In the genomic region with DNA sequence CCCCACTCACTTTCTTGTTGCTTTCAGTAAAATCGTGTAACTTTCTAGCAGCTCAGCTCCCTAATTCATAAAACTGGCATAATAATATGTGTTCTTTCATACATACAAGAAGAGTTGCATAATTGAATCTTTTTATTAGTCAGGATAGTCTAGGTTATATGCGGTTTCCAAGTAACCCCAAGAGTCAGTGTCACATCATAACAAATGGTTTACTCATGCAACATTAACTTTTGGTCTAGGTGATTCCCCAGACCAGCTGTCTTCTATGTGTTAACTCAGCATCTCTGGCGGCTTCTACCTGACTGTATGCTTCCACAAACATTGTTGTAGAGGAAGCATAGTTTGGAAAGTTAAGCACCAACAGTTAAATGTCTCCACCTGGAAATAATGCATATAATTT, we compare ENCODE assay signal across 19 cellular contexts.
DNase-seq lines count a peak whose midpoint lies in the region; TF ChIP-seq lines count a peak whose summit lies in the region.
"Had no signal": no experiment of that assay in that cellular context is flagged by ENCODE, and none has a peak within 500 bp of the region (broad histone marks: within the 10 kb centered on the region; RNA-seq: fewer than 3 reads in every experiment).

No MANE protein-coding gene starts in this region.

- CTCF ChIA-PET in activated CD4-positive, alpha-beta memory T cell treated with anti-CD3 and anti-CD28 coated beads, Interleukin-2, amount 10 ng/mL, durations not matched to agents 7 days and 5 days (lab: Charles Lee): no interaction called here

- H3K27me3 ChIP-seq in brain microvascular endothelial cell (replicated peaks): no peaks in the 10 kb centered on the region

- no peaks in the 10 kb centered on the region for H3K4me1 Mint-ChIP-seq in activated CD4-positive, alpha-beta memory T cell treated with anti-CD3 and anti-CD28 coated beads, Interleukin-2, amount 10 ng/mL, durations not matched to agents 7 days and 5 days
- H3K4me1 Mint-ChIP-seq: activated T-helper 17 cell treated with anti-CD3 and anti-CD28 coated beads, Interleukin-2, amount 50 U/mL, for 72 hours; B cell; nephron had no signal

- H3K9me3 Mint-ChIP-seq in activated CD4-positive, alpha-beta memory T cell treated with anti-CD3 and anti-CD28 coated beads, Interleukin-2, amount 10 ng/mL, durations not matched to agents 7 days and 5 days: peaks cover 8% of the 10 kb centered on the region
- H3K9me3 Mint-ChIP-seq: nephron had no signal

- no peaks in the 10 kb centered on the region for H3K27me3 Mint-ChIP-seq in activated CD4-positive, alpha-beta memory T cell treated with anti-CD3 and anti-CD28 coated beads, Interleukin-2, amount 10 ng/mL, durations not matched to agents 7 days and 5 days
- H3K27me3 Mint-ChIP-seq: activated T-helper 17 cell treated with anti-CD3 and anti-CD28 coated beads, Interleukin-2, amount 50 U/mL, for 72 hours; B cell had no signal

- no peak for TF ChIP-seq CTCF in AG10803 (conservative IDR thresholded peaks at IDR 0.05; ENCODE audit: low read length)
- TF ChIP-seq CTCF in brain microvascular endothelial cell (IDR thresholded peaks at IDR 0.05; ENCODE audit: low read depth, low read length, missing control alignments): no peak

- H3K36me3 Mint-ChIP-seq in activated CD4-positive, alpha-beta memory T cell treated with anti-CD3 and anti-CD28 coated beads, Interleukin-2, amount 10 ng/mL, durations not matched to agents 7 days and 5 days (ENCODE audit: low read depth): no peaks in the 10 kb centered on the region

- no peaks in the 10 kb centered on the region for H3K36me3 ChIP-seq in brain microvascular endothelial cell (replicated peaks)
- H3K36me3 ChIP-seq: thoracic aorta had no signal

- H3K4me3 ChIP-seq in AG10803 (ENCODE audit: low read length) (no peak overlapping the region), brain microvascular endothelial cell (ENCODE audit: low read depth, low read length) (no peak overlapping the region)
- H3K4me3 ChIP-seq: coronary artery, SK-N-MC, thoracic aorta had no signal

- DNase-seq in AG10803 (ENCODE audit: low read depth): peak; percentile 54
- peak; percentile 76 for DNase-seq in HT1080 (ENCODE audit: low read depth)
- DNase-seq in brain microvascular endothelial cell: peak; percentile 40
- peak; percentile 89 for DNase-seq in kidney tubule cell (ENCODE audit: low spot score)
- no peak for DNase-seq in activated CD4-positive, alpha-beta memory T cell treated with anti-CD3 and anti-CD28 coated beads, Interleukin-2, amount 10 ng/mL, durations not matched to agents 7 days and 5 days
- DNase-seq in NAMALWA (ENCODE audit: low spot score): no peak
- no peak for DNase-seq in substantia nigra (lab: John Stamatoyannopoulos, UW)
- DNase-seq in COR-L47 (lab: John Stamatoyannopoulos, UW): no peak
- DNase-seq: activated CD8-positive, alpha-beta T cell treated with anti-CD3 and anti-CD28 coated beads, Interleukin-2, amount 10 ng/mL, durations not matched to agents 7 days and 5 days; amniotic stem cell; DMS53; retina; stimulated activated CD4-positive, alpha-beta T cell treated with anti-CD3 and anti-CD28 coated beads, Interleukin-2, amount 100 ng/mL, for 24 hours had no signal

- POLR2A ChIA-PET in activated CD4-positive, alpha-beta memory T cell treated with anti-CD3 and anti-CD28 coated beads, Interleukin-2, amount 10 ng/mL, durations not matched to agents 7 days and 5 days (lab: Charles Lee): no interaction called here

- H3K4me3 Mint-ChIP-seq in activated CD4-positive, alpha-beta memory T cell treated with anti-CD3 and anti-CD28 coated beads, Interleukin-2, amount 10 ng/mL, durations not matched to agents 7 days and 5 days: no peak overlapping the region
- H3K4me3 Mint-ChIP-seq: activated CD8-positive, alpha-beta T cell treated with anti-CD3 and anti-CD28 coated beads, Interleukin-2, amount 10 ng/mL, durations not matched to agents 7 days and 5 days; activated T-helper 17 cell treated with anti-CD3 and anti-CD28 coated beads, Interleukin-2, amount 50 U/mL, for 72 hours; B cell; nephron had no signal

- no peak overlapping the region for H3K27ac ChIP-seq in brain microvascular endothelial cell
- no peak overlapping the region for H3K27ac ChIP-seq in substantia nigra (ENCODE audit: low read depth, low read length, poor library complexity, severe bottlenecking)
- H3K27ac ChIP-seq: coronary artery, SK-N-MC, thoracic aorta had no signal

- in situ Hi-C loops in brain microvascular endothelial cell (cut with HindIII; ENCODE audit: low pct_ligation_motif_present, low sequenced_read_pairs): no loop called here

- no peak overlapping the region for H3K27ac Mint-ChIP-seq in activated CD4-positive, alpha-beta memory T cell treated with anti-CD3 and anti-CD28 coated beads, Interleukin-2, amount 10 ng/mL, durations not matched to agents 7 days and 5 days
- H3K27ac Mint-ChIP-seq: activated CD8-positive, alpha-beta T cell treated with anti-CD3 and anti-CD28 coated beads, Interleukin-2, amount 10 ng/mL, durations not matched to agents 7 days and 5 days; activated T-helper 17 cell treated with anti-CD3 and anti-CD28 coated beads, Interleukin-2, amount 50 U/mL, for 72 hours; B cell; nephron had no signal

Comparison
In these comparisons a context has a peak if more than half of its experiments do, and no peak if none do; other contexts are left out.
1. DNase-seq: peak in AG10803 (single experiment), HT1080 (single experiment), brain microvascular endothelial cell (single experiment) and kidney tubule cell (single experiment); none in activated CD4-positive, alpha-beta memory T cell treated with anti-CD3 and anti-CD28 coated beads, Interleukin-2, amount 10 ng/mL, durations not matched to agents 7 days and 5 days (single experiment), NAMALWA (single experiment), substantia nigra (0 of 49) and COR-L47 (single experiment).